ENCODE assay signal across 1 cellular context in genomic region chr2:241701155-241701404, GRCh38.
TF ChIP-seq lines count a peak whose summit lies in the region.

No MANE protein-coding gene starts in this region.

TF ChIP-seq in HepG2, 621 proteins besides CTCF, POLR2A, EP300 and RAD21 (continued from another document):
- TF ChIP-seq ZNF230 (CRISPR knock-in tag; IDR thresholded peaks at IDR 0.05) (peak; percentile 93; the same call in 1 of the 2 replicates), ARNT2 (CRISPR knock-in tag; IDR thresholded peaks at IDR 0.05; ENCODE audit: low read depth) (no peak), MLLT10 (CRISPR knock-in tag; IDR thresholded peaks at IDR 0.05) (no peak), MIXL1 (CRISPR knock-in tag; IDR thresholded peaks at IDR 0.05) (0 out of 2 replicates have a peak, but pooled peaks have one; percentile 25), POGK (CRISPR knock-in tag; conservative IDR thresholded peaks at IDR 0.05) (no peak), ZMAT3 (CRISPR knock-in tag; conservative IDR thresholded peaks at IDR 0.05) (no peak)
